In genomic region chr15:70096215-70096974, GRCh38 we compare ENCODE assay signal across 7 cellular contexts. TPM values are rescaled to one million over a fixed set of nuclear protein-coding genes. Genes with fewer than 3 reads are reported as not detected.
A peak's percentile ranks its signal among the peaks of the same experiment; 100 is the strongest.
DNase-seq lines count a peak whose midpoint lies in the region; ATAC-seq, FAIRE-seq and TF ChIP-seq lines count a peak whose summit lies in the region.

No MANE protein-coding gene starts in this region.

- CTCF ChIA-PET in activated CD8-positive, alpha-beta memory T cell treated with anti-CD3 and anti-CD28 coated beads, Interleukin-2, amount 10 ng/mL, durations not matched to agents 7 days and 5 days (lab: Charles Lee) = interaction anchor here (0.6 to 3.0 kb wide), 11 partner anchors 12 to 640 kb away, joined by 3 to 11 read pairs (median 4); no protein-coding TSS in a partner anchor

- no peaks in the 10 kb centered on the region for H3K9me3 Mint-ChIP-seq in activated CD8-positive, alpha-beta memory T cell treated with anti-CD3 and anti-CD28 coated beads, Interleukin-2, amount 10 ng/mL, durations not matched to agents 7 days and 5 days (ENCODE audit: low read depth)

- peak overlapping the region; percentile 90 for H3K27ac Mint-ChIP-seq in activated CD8-positive, alpha-beta memory T cell treated with anti-CD3 and anti-CD28 coated beads, Interleukin-2, amount 10 ng/mL, durations not matched to agents 7 days and 5 days

- H3K4me3 Mint-ChIP-seq in activated CD8-positive, alpha-beta memory T cell treated with anti-CD3 and anti-CD28 coated beads, Interleukin-2, amount 10 ng/mL, durations not matched to agents 7 days and 5 days = peak overlapping the region; percentile 95

- TF ChIP-seq CTCF in upper lobe of left lung (IDR thresholded peaks at IDR 0.05) = no peak

- no peak for TF ChIP-seq EP300 in upper lobe of left lung (IDR thresholded peaks at IDR 0.05)

- peaks cover 11% of the 10 kb centered on the region for H3K27me3 Mint-ChIP-seq in activated CD8-positive, alpha-beta memory T cell treated with anti-CD3 and anti-CD28 coated beads, Interleukin-2, amount 10 ng/mL, durations not matched to agents 7 days and 5 days

- H3K36me3 Mint-ChIP-seq in activated CD8-positive, alpha-beta memory T cell treated with anti-CD3 and anti-CD28 coated beads, Interleukin-2, amount 10 ng/mL, durations not matched to agents 7 days and 5 days = peaks cover 24% of the 10 kb centered on the region

- H3K36me3 ChIP-seq in esophagus (ENCODE audit: control insufficient read depth in 2 of 2, insufficient read depth in 2 of 2, low read length in 1 of 2) = peaks cover under 1 to 3% of the 10 kb centered on the region in 2 donors
- peaks cover 8% of the 10 kb centered on the region for H3K36me3 ChIP-seq in neuron (ENCODE audit: insufficient read depth, low read length)
- peaks cover 0 to 20% (median 0%) of the 10 kb centered on the region in 4 donors for H3K36me3 ChIP-seq in upper lobe of left lung

- TF ChIP-seq POLR2A in GM12892 (IDR thresholded peaks at IDR 0.05; ENCODE audit: low read depth, low read length) (peak; percentile 24; the same call in 1 of the 2 replicates), upper lobe of left lung (IDR thresholded peaks at IDR 0.05) (no peak)

- H3K27me3 ChIP-seq in esophagus (ENCODE audit: control insufficient read depth in 1 of 2, insufficient read depth in 2 of 2, low read length in 2 of 2) = no peaks in the 10 kb centered on the region
- H3K27me3 ChIP-seq in neuron (ENCODE audit: insufficient read depth, low read length) = no peaks in the 10 kb centered on the region
- no peaks in the 10 kb centered on the region for H3K27me3 ChIP-seq in upper lobe of left lung

- peak overlapping the region; percentile 57 for H2AFZ ChIP-seq in neuron (ENCODE audit: low read depth, low read length)

- FAIRE-seq in GM12892 (lab: Jason Lieb, UNC) = peak; percentile 63

- peaks cover 7 to 20% of the 10 kb centered on the region in 2 donors for H3K4me1 ChIP-seq in esophagus (ENCODE audit: control insufficient read depth in 2 of 2, insufficient read depth in 2 of 2, low read length in 1 of 2)
- peaks cover 65% of the 10 kb centered on the region for H3K4me1 ChIP-seq in neuron (ENCODE audit: insufficient read depth, low read length)
- peaks cover 64 to 77% (median 68%) of the 10 kb centered on the region in 4 donors for H3K4me1 ChIP-seq in upper lobe of left lung

- ATAC-seq in activated CD8-positive, alpha-beta memory T cell treated with anti-CD3 and anti-CD28 coated beads, Interleukin-2, amount 10 ng/mL, durations not matched to agents 7 days and 5 days = no peak
- ATAC-seq in upper lobe of left lung (ENCODE audit: low FRiP score in 2 of 2) (no peak), HG03521 (IDR thresholded peaks at IDR 0.05; ENCODE audit: unreplicated experiment) (no peak)

- peak overlapping the region; percentile 91 to 92 for H3K27ac ChIP-seq in esophagus (ENCODE audit: low read depth in 2 of 2, low read length in 1 of 2)
- H3K27ac ChIP-seq in upper lobe of left lung = peak overlapping the region; percentile 92 to 98 (median 96)

- DNase-seq in GM12892 (ENCODE audit: insufficient read length) (no peak), NCI-H146 treated with DMSO at 0.1 percent for 48 hours (lab: John Stamatoyannopoulos, UW; ENCODE audit: unreplicated experiment) (peak; percentile 3), upper lobe of left lung (peak; percentile 58 to 88)
- peak; percentile 63 for DNase-seq in activated CD8-positive, alpha-beta memory T cell treated with anti-CD3 and anti-CD28 coated beads, Interleukin-2, amount 10 ng/mL, durations not matched to agents 7 days and 5 days

- 1% methylated on average over 57 to 61 of the region's 61 CpGs for WGBS in esophagus, 2 donors
- WGBS in upper lobe of left lung, 2 donors = 2 to 4% methylated on average over 5 to 44 of the region's 61 CpGs

- H3K4me3 ChIP-seq in esophagus (ENCODE audit: low read depth in 1 of 2, low read length in 2 of 2) (peak overlapping the region; percentile 70 to 88), neuron (ENCODE audit: low read length) (peak overlapping the region; percentile 86), upper lobe of left lung (peak overlapping the region; percentile 68 to 85 (median 82))

- H3K9me3 ChIP-seq in esophagus (ENCODE audit: control insufficient read depth in 2 of 2, insufficient read depth in 1 of 2, low read depth in 1 of 2, low read length in 1 of 2) (no peaks in the 10 kb centered on the region), neuron (ENCODE audit: low read length) (no peaks in the 10 kb centered on the region), upper lobe of left lung (no peaks in the 10 kb centered on the region)

- H3K4me1 Mint-ChIP-seq in activated CD8-positive, alpha-beta memory T cell treated with anti-CD3 and anti-CD28 coated beads, Interleukin-2, amount 10 ng/mL, durations not matched to agents 7 days and 5 days = peaks cover 64% of the 10 kb centered on the region

RNA-seq across cellular contexts. Expression of gene TLE3, which starts 1.3 kb away (rescaled TPM):
- polyA plus RNA-seq in GM12892 (2012; ENCODE audit: missing spikeins) = 12.9 TPM
- total RNA-seq in activated CD8-positive, alpha-beta memory T cell treated with anti-CD3 and anti-CD28 coated beads, Interleukin-2, amount 10 ng/mL, durations not matched to agents 7 days and 5 days = 10 to 100 TPM; 48.8 to 53.5 TPM
- 10 to 100 TPM; 33.1 to 43.9 TPM for polyA plus RNA-seq in esophagus
- total RNA-seq in upper lobe of left lung = 100 to 1,000 TPM in 1 of 6 donors, 10 to 100 TPM in 5; 52.2 to 140 (median 80.6) TPM
